In the genomic region with DNA sequence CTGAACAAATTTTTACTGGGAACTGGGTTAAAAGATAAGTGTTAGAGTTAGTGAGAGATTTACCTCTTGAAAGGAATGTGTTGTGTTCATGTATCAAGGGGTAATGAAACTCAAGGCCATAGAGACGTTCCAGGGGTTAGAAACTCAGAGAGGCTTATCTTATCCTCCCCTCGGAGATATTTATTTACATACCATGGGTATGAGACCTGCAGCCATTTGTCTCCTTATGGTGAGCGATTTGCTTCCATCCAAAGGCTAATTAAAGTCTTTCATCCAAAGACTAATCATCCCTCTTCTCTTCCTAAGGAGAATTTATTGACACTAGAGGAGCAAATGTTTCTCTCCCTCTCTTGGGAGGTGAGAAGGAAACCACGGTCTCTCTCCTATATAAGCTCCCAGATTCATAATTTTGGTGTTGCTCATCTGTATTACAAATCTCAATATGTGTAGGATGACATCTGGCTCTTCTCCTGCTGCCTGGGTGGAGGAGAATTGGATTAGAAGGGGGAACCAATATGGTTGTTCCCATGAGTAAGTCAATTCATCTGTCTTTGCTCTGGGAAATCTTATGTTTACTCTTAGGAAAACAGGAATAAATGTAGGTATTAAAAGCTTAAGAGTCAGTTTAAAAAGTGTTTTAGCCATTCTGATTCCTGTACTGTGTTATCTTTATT, we compare ENCODE assay signal across 20 cellular contexts. TPM values are rescaled to one million over a fixed set of nuclear protein-coding genes. Genes with fewer than 3 reads are reported as not detected.
DNase-seq lines count a peak whose midpoint lies in the region; ATAC-seq and TF ChIP-seq lines count a peak whose summit lies in the region.
"Had no signal": no experiment of that assay in that cellular context is flagged by ENCODE, and none has a peak within 500 bp of the region (broad histone marks: within the 10 kb centered on the region; RNA-seq: fewer than 3 reads in every experiment).

No MANE protein-coding gene starts in this region.

- no peak overlapping the region for H2AFZ ChIP-seq in smooth muscle cell (ENCODE audit: low read depth)

- peaks cover 56% of the 10 kb centered on the region for H3K4me1 ChIP-seq in smooth muscle cell (ENCODE audit: low read depth)
- H3K4me1 ChIP-seq: BLaER1 treated with 17β-estradiol and CSF1 and Interleukin-3, amounts not matched to agents 10 nM and 100 nM had no signal

- H3K27ac ChIP-seq in smooth muscle cell (ENCODE audit: low read depth) = peak overlapping the region; percentile 74
- H3K27ac ChIP-seq: BLaER1 treated with 17β-estradiol and CSF1 and Interleukin-3, amounts not matched to agents 10 nM and 100 nM; SJSA1 had no signal

- H3K27me3 ChIP-seq in smooth muscle cell (ENCODE audit: low read depth) = no peaks in the 10 kb centered on the region
- H3K27me3 ChIP-seq: BLaER1 treated with 17β-estradiol and CSF1 and Interleukin-3, amounts not matched to agents 10 nM and 100 nM; MG63; SJSA1 had no signal

- no peaks in the 10 kb centered on the region for H3K79me2 ChIP-seq in smooth muscle cell (ENCODE audit: low read depth)

- no peak overlapping the region for H3K9ac ChIP-seq in smooth muscle cell (ENCODE audit: low read depth)
- H3K9ac ChIP-seq: BLaER1 treated with 17β-estradiol and CSF1 and Interleukin-3, amounts not matched to agents 10 nM and 100 nM had no signal

- no peaks in the 10 kb centered on the region for H3K36me3 ChIP-seq in smooth muscle cell (ENCODE audit: low read depth)
- H3K36me3 ChIP-seq: BLaER1 treated with 17β-estradiol and CSF1 and Interleukin-3, amounts not matched to agents 10 nM and 100 nM; MG63; SJSA1 had no signal

- TF ChIP-seq CTCF in fibroblast of villous mesenchyme (IDR thresholded peaks at IDR 0.05; ENCODE audit: insufficient read depth, low read depth, low read length) (no peak), smooth muscle cell (IDR thresholded peaks at IDR 0.05; ENCODE audit: borderline replicate concordance, insufficient read depth, poor library complexity, severe bottlenecking) (no peak)

- H3K4me3 ChIP-seq in fibroblast of villous mesenchyme (ENCODE audit: low read depth, low read length) (no peak overlapping the region), smooth muscle cell (no peak overlapping the region)
- H3K4me3 ChIP-seq: BLaER1 treated with 17β-estradiol and CSF1 and Interleukin-3, amounts not matched to agents 10 nM and 100 nM; MG63; SJSA1 had no signal

- no peaks in the 10 kb centered on the region for H4K20me1 ChIP-seq in smooth muscle cell (ENCODE audit: low read depth)
- H4K20me1 ChIP-seq: BLaER1 treated with 17β-estradiol and CSF1 and Interleukin-3, amounts not matched to agents 10 nM and 100 nM had no signal

- 12% methylated on average over 4 of the region's 4 CpGs for WGBS in smooth muscle cell (ENCODE audit: low lambda C conversion rate)

- DNase-seq in HCEC 1CT (peak; percentile 33), NCI-H82 (lab: John Stamatoyannopoulos, UW) (peak; percentile 79), fibroblast of villous mesenchyme (ENCODE audit: low read depth) (peak; percentile 91), smooth muscle cell (lab: John Stamatoyannopoulos, UW; ENCODE audit: unreplicated experiment) (no peak), NCI-H1930 (lab: John Stamatoyannopoulos, UW) (no peak)
- DNase-seq: AML-193; CD4-positive, alpha-beta T cell; DMS79; EL; GDM1; KG1; MG63; NCI-H2029 treated with DMSO at 0.1 percent for 48 hours; NCI-H510A; Right ventricle myocardium superior; RPMI8226 had no signal

- peaks cover 23% of the 10 kb centered on the region for H3F3A ChIP-seq in smooth muscle cell (ENCODE audit: low read depth)

- ATAC-seq in HG02970 (IDR thresholded peaks at IDR 0.05; ENCODE audit: low FRiP score, unreplicated experiment) (no peak), HG02642 (IDR thresholded peaks at IDR 0.05; ENCODE audit: poor library complexity, unreplicated experiment) (no peak)

- H3K4me2 ChIP-seq in smooth muscle cell = peak overlapping the region; percentile 72
- H3K4me2 ChIP-seq: BLaER1 treated with 17β-estradiol and CSF1 and Interleukin-3, amounts not matched to agents 10 nM and 100 nM had no signal

- no peaks in the 10 kb centered on the region for H3K9me3 ChIP-seq in smooth muscle cell (replicated peaks; ENCODE audit: low read depth)
- H3K9me3 ChIP-seq: MG63, SJSA1 had no signal

RNA-seq across cellular contexts. Expression of a gene that starts 31.0 kb away (rescaled TPM):
- total RNA-seq in fibroblast of villous mesenchyme = 2,371 and 3,674 TPM in 2 replicates
- total RNA-seq in smooth muscle cell = 2,914 and 3,121 TPM in 2 replicates
- 809 and 818 TPM in 2 replicates for polyA plus RNA-seq in smooth muscle cell

Comparison
In these comparisons a context has a peak if more than half of its experiments do, and no peak if none do; other contexts are left out.
1. DNase-seq: peak in HCEC 1CT (single experiment), NCI-H82 (single experiment) and fibroblast of villous mesenchyme (single experiment); none in smooth muscle cell (single experiment) and NCI-H1930 (0 of 2).